1 cellular context compared by ENCODE assay signal in genomic region chr16:88410297-88410968, GRCh38. TPM values are rescaled to one million over a fixed set of nuclear protein-coding genes. Genes with fewer than 3 reads are reported as not detected.
"Had no signal": no experiment of that assay in that cellular context is flagged by ENCODE, and none has a peak within 500 bp of the region (broad histone marks: within the 10 kb centered on the region; RNA-seq: fewer than 3 reads in every experiment).

No MANE protein-coding gene starts in this region.

RNA-seq across cellular contexts. Expression of gene ZNF469, which starts 27.7 kb away (rescaled TPM):
- total RNA-seq: SJCRH30 had no signal
